Comparison of ENCODE assay signal across 18 cellular contexts in genomic region chr21:31710586-31710985, GRCh38. TPM values are rescaled to one million over a fixed set of nuclear protein-coding genes. Genes with fewer than 3 reads are reported as not detected.
DNase-seq lines count a peak whose midpoint lies in the region; ATAC-seq, FAIRE-seq and TF ChIP-seq lines count a peak whose summit lies in the region.
"Had no signal": no experiment of that assay in that cellular context is flagged by ENCODE, and none has a peak within 500 bp of the region (broad histone marks: within the 10 kb centered on the region; RNA-seq: fewer than 3 reads in every experiment).

No MANE protein-coding gene starts in this region.

- TF ChIP-seq CTCF in osteoblast (IDR thresholded peaks at IDR 0.05; ENCODE audit: extremely low read depth, low read depth, low read length) (no peak), upper lobe of right lung (IDR thresholded peaks at IDR 0.05) (no peak)

- H3K27me3 Mint-ChIP-seq in CD8-positive, alpha-beta memory T cell: no peaks in the 10 kb centered on the region
- H3K27me3 Mint-ChIP-seq: central memory CD8-positive, alpha-beta T cell; naive thymus-derived CD4-positive, alpha-beta T cell had no signal

- POLR2A ChIA-PET in CD8-positive, alpha-beta memory T cell (lab: Charles Lee): no interaction called here

- peak overlapping the region in 5 of 8 donors; percentile 15 to 77 (median 28) for H3K27ac Mint-ChIP-seq in CD8-positive, alpha-beta memory T cell
- H3K27ac Mint-ChIP-seq: activated T-helper 1 cell treated with anti-CD3 and anti-CD28 coated beads, Interleukin-12 subunit alpha, Interleukin-12 subunit beta, Interleukin-2, Interleukin-4 antibody, amounts not matched to agents 30 ng/mL and 10 ng/mL and 1 ng/mL, durations not matched to agents 14 hours and 24 hours and 36 hours had no signal

- peaks cover 74 to 90% (median 89%) of the 10 kb centered on the region in 3 donors for H3K4me1 Mint-ChIP-seq in CD8-positive, alpha-beta memory T cell

- H3K27me3 ChIP-seq in CD8-positive, alpha-beta memory T cell (ENCODE audit: insufficient read depth, low read length, poor library complexity, severe bottlenecking): no peaks in the 10 kb centered on the region
- H3K27me3 ChIP-seq in osteoblast (ENCODE audit: insufficient read depth, low read length): no peaks in the 10 kb centered on the region
- H3K27me3 ChIP-seq in upper lobe of right lung: no peaks in the 10 kb centered on the region
- H3K27me3 ChIP-seq: esophagus muscularis mucosa, sigmoid colon had no signal

- no peak for FAIRE-seq in RCC 7860 (lab: Jason Lieb, UNC)
- FAIRE-seq: GM12878, GM19239 had no signal

- H3K9me3 Mint-ChIP-seq in CD8-positive, alpha-beta memory T cell: no peaks in the 10 kb centered on the region
- H3K9me3 Mint-ChIP-seq: activated T-helper 1 cell treated with anti-CD3 and anti-CD28 coated beads, Interleukin-12 subunit alpha, Interleukin-12 subunit beta, Interleukin-2, Interleukin-4 antibody, amounts not matched to agents 30 ng/mL and 10 ng/mL and 1 ng/mL, durations not matched to agents 14 hours and 24 hours and 36 hours; central memory CD8-positive, alpha-beta T cell; naive thymus-derived CD4-positive, alpha-beta T cell had no signal

- no peak overlapping the region for H3K27ac ChIP-seq in CD8-positive, alpha-beta memory T cell (ENCODE audit: low read depth, low read length)
- H3K27ac ChIP-seq in osteoblast (ENCODE audit: low read depth, low read length): peak overlapping the region; percentile 61
- no peak overlapping the region for H3K27ac ChIP-seq in upper lobe of right lung
- H3K27ac ChIP-seq: esophagus muscularis mucosa, sigmoid colon, SK-N-MC had no signal

- no peak overlapping the region for H3K4me3 ChIP-seq in CD8-positive, alpha-beta memory T cell (ENCODE audit: low read length)
- H3K4me3 ChIP-seq in osteoblast (ENCODE audit: insufficient read depth, low read length) (no peak overlapping the region), upper lobe of right lung (no peak overlapping the region)
- H3K4me3 ChIP-seq: esophagus muscularis mucosa, GM12878, sigmoid colon, SK-N-MC had no signal

- H3K4me2 ChIP-seq in osteoblast (ENCODE audit: insufficient read depth, low read length): peak overlapping the region; percentile 69

- H3K4me1 ChIP-seq in CD8-positive, alpha-beta memory T cell (ENCODE audit: insufficient read depth, low read length): peaks cover 40% of the 10 kb centered on the region
- H3K4me1 ChIP-seq in osteoblast (ENCODE audit: insufficient read depth, low read length) (peaks cover 42% of the 10 kb centered on the region), upper lobe of right lung (peaks cover 31% of the 10 kb centered on the region)

- CTCF ChIA-PET in CD8-positive, alpha-beta memory T cell (lab: Charles Lee): no interaction called here

- no peak overlapping the region for H2AFZ ChIP-seq in osteoblast (ENCODE audit: low read length)

- H3K9me3 ChIP-seq in CD8-positive, alpha-beta memory T cell (ENCODE audit: low read length): no peaks in the 10 kb centered on the region
- H3K9me3 ChIP-seq in osteoblast (ENCODE audit: low read depth, low read length) (no peaks in the 10 kb centered on the region), upper lobe of right lung (no peaks in the 10 kb centered on the region)
- H3K9me3 ChIP-seq: esophagus muscularis mucosa, sigmoid colon had no signal

- ATAC-seq in upper lobe of right lung (no peak), GM21786 (IDR thresholded peaks at IDR 0.05; ENCODE audit: unreplicated experiment) (no peak)
- ATAC-seq: GM12878; naive thymus-derived CD4-positive, alpha-beta T cell had no signal

- no peaks in the 10 kb centered on the region for H3K36me3 ChIP-seq in CD8-positive, alpha-beta memory T cell (ENCODE audit: insufficient read depth, low read length)
- H3K36me3 ChIP-seq in osteoblast (ENCODE audit: insufficient read depth, low read length) (no peaks in the 10 kb centered on the region), upper lobe of right lung (no peaks in the 10 kb centered on the region)
- H3K36me3 ChIP-seq: esophagus muscularis mucosa, sigmoid colon had no signal

- DNase-seq in CD8-positive, alpha-beta memory T cell: no peak
- DNase-seq in NCI-H446 (lab: John Stamatoyannopoulos, UW) (peak; percentile 22 to 45), dermis blood vessel endothelial cell (peak; percentile 23), osteoblast (ENCODE audit: insufficient read length, low spot score, missing footprints) (peak; percentile 35), upper lobe of right lung (no peak), DMS114 treated with DMSO at 0.1 percent for 48 hours (lab: John Stamatoyannopoulos, UW; ENCODE audit: unreplicated experiment) (no peak), RCC 7860 (ENCODE audit: low spot score) (no peak)
- DNase-seq: islet precursor cell; naive thymus-derived CD4-positive, alpha-beta T cell; NCI-H1930; sigmoid colon had no signal

- H4K20me1 ChIP-seq in osteoblast (ENCODE audit: insufficient read depth, low read length): peaks cover 28% of the 10 kb centered on the region

- H3K36me3 Mint-ChIP-seq in CD8-positive, alpha-beta memory T cell: peaks cover 0 to 5% (median 0%) of the 10 kb centered on the region in 3 donors

- intact Hi-C loops in upper lobe of right lung (cut with DNase I): no loop called here

- H3K79me2 ChIP-seq in osteoblast (ENCODE audit: insufficient read depth, low read length): peaks cover 99% of the 10 kb centered on the region

- peak overlapping the region in 1 of 7 donors; percentile 26 for H3K4me3 Mint-ChIP-seq in CD8-positive, alpha-beta memory T cell
- H3K4me3 Mint-ChIP-seq: activated T-helper 1 cell treated with anti-CD3 and anti-CD28 coated beads, Interleukin-12 subunit alpha, Interleukin-12 subunit beta, Interleukin-2, Interleukin-4 antibody, amounts not matched to agents 30 ng/mL and 10 ng/mL and 1 ng/mL, durations not matched to agents 14 hours and 24 hours and 36 hours; central memory CD8-positive, alpha-beta T cell had no signal

RNA-seq across cellular contexts. Expression of gene SCAF4, which starts 21.3 kb away (rescaled TPM):
- total RNA-seq in CD8-positive, alpha-beta memory T cell: 10 to 100 TPM; 55.4 to 55.9 TPM
- 27.5 TPM for polyA plus RNA-seq in CD8-positive, alpha-beta memory T cell
- total RNA-seq in dermis blood vessel endothelial cell (5.3 and 6.3 TPM in 2 replicates), osteoblast (7.6 and 10.9 TPM in 2 replicates), upper lobe of right lung (32.7 TPM)

RNA-seq across cellular contexts. Expression of gene SOD1, which starts 51.1 kb away (rescaled TPM):
- 100 to 1,000 TPM; 309 to 311 TPM for total RNA-seq in CD8-positive, alpha-beta memory T cell
- polyA plus RNA-seq in CD8-positive, alpha-beta memory T cell: 542 TPM
- total RNA-seq in dermis blood vessel endothelial cell: 236 and 279 TPM in 2 replicates
- total RNA-seq in osteoblast: 187 and 207 TPM in 2 replicates
- total RNA-seq in upper lobe of right lung: 154 TPM

Comparison
In these comparisons a context has a peak if more than half of its experiments do, and no peak if none do; other contexts are left out.
1. DNase-seq: peak in NCI-H446 (2 of 2), dermis blood vessel endothelial cell (single experiment) and osteoblast (single experiment); none in CD8-positive, alpha-beta memory T cell (0 of 5), upper lobe of right lung (single experiment), DMS114 treated with DMSO at 0.1 percent for 48 hours (single experiment) and RCC 7860 (single experiment).